In genomic region chr5:132667761-132668705, GRCh38 we compare ENCODE assay signal across 21 cellular contexts. TPM values are rescaled to one million over a fixed set of nuclear protein-coding genes. Genes with fewer than 3 reads are reported as not detected.
"Had no signal": no experiment of that assay in that cellular context is flagged by ENCODE, and none has a peak within 500 bp of the region (broad histone marks: within the 10 kb centered on the region; RNA-seq: fewer than 3 reads in every experiment).

No MANE protein-coding gene starts in this region.

- H3K27me3 Mint-ChIP-seq: activated CD4-positive, alpha-beta memory T cell treated with anti-CD3 and anti-CD28 coated beads, Interleukin-2, amount 10 ng/mL, durations not matched to agents 7 days and 5 days; activated CD4-positive, alpha-beta T cell treated with anti-CD3 and anti-CD28 coated beads for 36 hours had no signal

- H3K27ac Mint-ChIP-seq: activated CD4-positive, alpha-beta memory T cell treated with anti-CD3 and anti-CD28 coated beads, Interleukin-2, amount 10 ng/mL, durations not matched to agents 7 days and 5 days; activated CD4-positive, alpha-beta T cell treated with anti-CD3 and anti-CD28 coated beads for 36 hours; activated T-cell treated with anti-CD3 and anti-CD28 coated beads, Interleukin-2, amount 50 U/mL, for 24 hours; natural killer cell; WTC11 had no signal

- H3K27ac ChIP-seq: adrenal gland, epithelial cell of prostate, lower lobe of right lung, neutrophil, parathyroid adenoma, thyroid gland had no signal

- H3K27me3 ChIP-seq: adrenal gland, neutrophil, thyroid gland had no signal

- H3K4me3 ChIP-seq: adrenal gland, lower lobe of right lung, thyroid gland had no signal

- DNase-seq: activated CD4-positive, alpha-beta memory T cell treated with anti-CD3 and anti-CD28 coated beads, Interleukin-2, amount 10 ng/mL, durations not matched to agents 7 days and 5 days; activated CD4-positive, alpha-beta T cell treated with anti-CD3 and anti-CD28 coated beads for 36 hours; activated naive CD4-positive, alpha-beta T cell treated with anti-CD3 and anti-CD28 coated beads, Interleukin-2, amount 50 U/mL, for 16 hours; activated T-cell treated with anti-CD3 and anti-CD28 coated beads, Interleukin-2, amount 50 U/mL, for 24 hours; lower lobe of right lung; natural killer cell; stimulated activated CD8-positive, alpha-beta memory T cell treated with anti-CD3 and anti-CD28 coated beads, Interleukin-4, amount 100 ng/mL, for 48 hours; stimulated activated naive CD4-positive, alpha-beta T cell; thyroid gland had no signal

- H3K9me3 Mint-ChIP-seq: activated CD4-positive, alpha-beta memory T cell treated with anti-CD3 and anti-CD28 coated beads, Interleukin-2, amount 10 ng/mL, durations not matched to agents 7 days and 5 days; activated T-cell treated with anti-CD3 and anti-CD28 coated beads, Interleukin-2, amount 50 U/mL, for 24 hours; natural killer cell had no signal

- H3K4me3 Mint-ChIP-seq: activated CD4-positive, alpha-beta memory T cell treated with anti-CD3 and anti-CD28 coated beads, Interleukin-2, amount 10 ng/mL, durations not matched to agents 7 days and 5 days; activated CD4-positive, alpha-beta T cell treated with anti-CD3 and anti-CD28 coated beads for 36 hours; activated T-cell treated with anti-CD3 and anti-CD28 coated beads, Interleukin-2, amount 50 U/mL, for 24 hours; natural killer cell; T-helper 2 cell treated with Interferon-gamma antibody and Interleukin-4, amounts not matched to agents 5 μg/mL and 100 μg/mL, for 36 hours; WTC11 had no signal

- H3K36me3 Mint-ChIP-seq: natural killer cell had no signal

- H3K4me1 ChIP-seq: adrenal gland, lower lobe of right lung, parathyroid adenoma, thyroid gland had no signal

- ATAC-seq: activated CD4-positive, alpha-beta T cell treated with anti-CD3 and anti-CD28 coated beads for 36 hours; lower lobe of right lung; natural killer cell; WTC11 had no signal

- H3K36me3 ChIP-seq: adrenal gland, lower lobe of right lung, neutrophil, thyroid gland had no signal

- H3K9me3 ChIP-seq: adrenal gland, lower lobe of right lung, neutrophil, thyroid gland had no signal

RNA-seq across cellular contexts. Expression of gene IL4, which starts 5.8 kb away (rescaled TPM):
- total RNA-seq: adrenal gland, bronchial epithelial cell, cerebellum, dermis microvascular lymphatic vessel endothelial cell, glomerular endothelial cell, lower lobe of right lung, subcutaneous adipose tissue, thyroid gland, ureter, WTC11 had no signal
- polyA plus RNA-seq: adrenal gland had no signal

RNA-seq across cellular contexts. Expression of gene IL13, which starts 10.1 kb away (rescaled TPM):
- total RNA-seq: bronchial epithelial cell, cerebellum, dermis microvascular lymphatic vessel endothelial cell, glomerular endothelial cell, lower lobe of right lung, thyroid gland, ureter, WTC11 had no signal
